Comparison of ENCODE assay signal across 18 cellular contexts in genomic region chr18:22839488-22839930, GRCh38.
A peak's percentile ranks its signal among the peaks of the same experiment; 100 is the strongest.
DNase-seq lines count a peak whose midpoint lies in the region; ATAC-seq and TF ChIP-seq lines count a peak whose summit lies in the region.
"Had no signal": no experiment of that assay in that cellular context is flagged by ENCODE, and none has a peak within 500 bp of the region (broad histone marks: within the 10 kb centered on the region; RNA-seq: fewer than 3 reads in every experiment).

No MANE protein-coding gene starts in this region.

- H3K36me3 Mint-ChIP-seq in Caco-2 (ENCODE audit: insufficient read depth, unreplicated experiment) (no peaks in the 10 kb centered on the region), memory B cell (peaks cover 2% of the 10 kb centered on the region), chondrocyte (ENCODE audit: low read depth) (no peaks in the 10 kb centered on the region)
- H3K36me3 Mint-ChIP-seq: activated naive CD4-positive, alpha-beta T cell treated with anti-CD3 and anti-CD28 coated beads, Interleukin-2, amount 10 ng/mL, durations not matched to agents 7 days and 5 days; naive thymus-derived CD8-positive, alpha-beta T cell had no signal

- intact Hi-C loops in Caco-2 (cut with micrococcal nuclease; ENCODE audit: unreplicated experiment): loop anchor here (1.0 to 2.0 kb wide), 2 partner anchors 8 to 93 kb away; partner anchors contain the start of gene RBBP8

- H3K27me3 ChIP-seq in Caco-2 (replicated peaks; ENCODE audit: control insufficient read depth, insufficient read depth, low read length) (no peaks in the 10 kb centered on the region), MM.1S (replicated peaks; ENCODE audit: insufficient read depth, low read length) (no peaks in the 10 kb centered on the region)
- H3K27me3 ChIP-seq: vagina had no signal

- peaks cover 21% of the 10 kb centered on the region for H3K4me1 Mint-ChIP-seq in Caco-2 (ENCODE audit: low read depth, unreplicated experiment)
- no peaks in the 10 kb centered on the region for H3K4me1 Mint-ChIP-seq in memory B cell
- H3K4me1 Mint-ChIP-seq in chondrocyte (ENCODE audit: low read depth): no peaks in the 10 kb centered on the region
- H3K4me1 Mint-ChIP-seq: activated CD4-positive, alpha-beta T cell treated with anti-CD3 and anti-CD28 coated beads, Interleukin-2, amount 10 ng/mL, durations not matched to agents 24 days and 14 days; activated naive CD4-positive, alpha-beta T cell treated with anti-CD3 and anti-CD28 coated beads, Interleukin-2, amount 10 ng/mL, durations not matched to agents 7 days and 5 days had no signal

- no peaks in the 10 kb centered on the region for H4K20me1 ChIP-seq in MM.1S (ENCODE audit: insufficient read depth, low read length)

- no TSS peak for BruUV-seq in Caco-2 (replicated peaks; lab: Mats Ljungman, UMichigan)

- H3K27ac ChIP-seq in MM.1S (ENCODE audit: low read length): no peak overlapping the region
- H3K27ac ChIP-seq: lower lobe of right lung, vagina had no signal

- no peak overlapping the region for H2AFZ ChIP-seq in MM.1S (ENCODE audit: low read length)

- H3K9ac ChIP-seq in MM.1S (ENCODE audit: low read length): no peak overlapping the region

- H3K27me3 Mint-ChIP-seq in Caco-2 (ENCODE audit: insufficient read depth, unreplicated experiment) (no peaks in the 10 kb centered on the region), memory B cell (no peaks in the 10 kb centered on the region), chondrocyte (ENCODE audit: low read depth) (peaks cover 5% of the 10 kb centered on the region)

- POLR2A ChIA-PET in Caco-2 (lab: Charles Lee): no interaction called here

- H3K27ac Mint-ChIP-seq in Caco-2 (ENCODE audit: unreplicated experiment): no peak overlapping the region
- no peak overlapping the region for H3K27ac Mint-ChIP-seq in memory B cell
- no peak overlapping the region for H3K27ac Mint-ChIP-seq in chondrocyte (ENCODE audit: unreplicated experiment)
- H3K27ac Mint-ChIP-seq: activated CD4-positive, alpha-beta T cell treated with anti-CD3 and anti-CD28 coated beads, Interleukin-2, amount 10 ng/mL, durations not matched to agents 24 days and 14 days; activated naive CD4-positive, alpha-beta T cell treated with anti-CD3 and anti-CD28 coated beads, Interleukin-2, amount 10 ng/mL, durations not matched to agents 7 days and 5 days; H9; naive thymus-derived CD8-positive, alpha-beta T cell had no signal

- H3K36me3 ChIP-seq in Caco-2 (ENCODE audit: control insufficient read depth, insufficient read depth, low read length): no peaks in the 10 kb centered on the region
- no peaks in the 10 kb centered on the region for H3K36me3 ChIP-seq in MM.1S (replicated peaks; ENCODE audit: insufficient read depth, low read length)
- H3K36me3 ChIP-seq: lower lobe of right lung, vagina had no signal

- H3K79me2 ChIP-seq in MM.1S (ENCODE audit: low read length): no peaks in the 10 kb centered on the region

- in situ Hi-C loops in G401 (cut with HindIII; ENCODE audit: low sequenced_read_pairs): no loop called here

- peak overlapping the region; percentile 53 for H3K4me2 ChIP-seq in MM.1S (ENCODE audit: low read depth, low read length)

- H3K4me1 ChIP-seq in Caco-2 (peaks cover 68% of the 10 kb centered on the region), MM.1S (ENCODE audit: low read length) (peaks cover 17% of the 10 kb centered on the region)
- H3K4me1 ChIP-seq: lower lobe of right lung, vagina had no signal

- CTCF ChIA-PET in Caco-2 (lab: Charles Lee): interaction anchor here (0.6 to 1.6 kb wide), 2 partner anchors 9 to 26 kb away, joined by 3 to 6 read pairs; no protein-coding TSS in a partner anchor

- H3F3A ChIP-seq in MM.1S (ENCODE audit: insufficient read depth, low read length): peaks cover 15% of the 10 kb centered on the region

- peak; percentile 53 to 70 for DNase-seq in Caco-2
- peak; percentile 41 for DNase-seq in MM.1S
- no peak for DNase-seq in memory B cell (ENCODE audit: low spot score in 2 of 2)
- DNase-seq in G401 (ENCODE audit: low spot score): no peak
- DNase-seq in OCI-M2 (lab: John Stamatoyannopoulos, UW; ENCODE audit: unreplicated experiment): no peak
- DNase-seq in chondrocyte (ENCODE audit: low spot score): no peak
- DNase-seq: H9; Kasumi-1; lower lobe of right lung; naive thymus-derived CD8-positive, alpha-beta T cell; NCI-H1105; NCI-H748 treated with DMSO at 0.1 percent for 48 hours had no signal

- H3K9me3 Mint-ChIP-seq in Caco-2 (ENCODE audit: unreplicated experiment): no peaks in the 10 kb centered on the region
- no peaks in the 10 kb centered on the region for H3K9me3 Mint-ChIP-seq in memory B cell
- H3K9me3 Mint-ChIP-seq in chondrocyte (ENCODE audit: low read depth): peaks cover 5% of the 10 kb centered on the region
- H3K9me3 Mint-ChIP-seq: activated CD4-positive, alpha-beta T cell treated with anti-CD3 and anti-CD28 coated beads, Interleukin-2, amount 10 ng/mL, durations not matched to agents 24 days and 14 days; activated naive CD4-positive, alpha-beta T cell treated with anti-CD3 and anti-CD28 coated beads, Interleukin-2, amount 10 ng/mL, durations not matched to agents 7 days and 5 days; H9; naive thymus-derived CD8-positive, alpha-beta T cell had no signal

- H3K4me3 ChIP-seq in Caco-2 (ENCODE audit: low read depth, low read length) (no peak overlapping the region), MM.1S (ENCODE audit: low read length) (no peak overlapping the region)
- H3K4me3 ChIP-seq: lower lobe of right lung, vagina had no signal

- TF ChIP-seq CTCF in Caco-2 (IDR thresholded peaks at IDR 0.05; ENCODE audit: insufficient read depth in 1 of 2, low read depth in 1 of 2, low read length in 1 of 2, severe bottlenecking in 1 of 2, unreplicated experiment in 1 of 2) (no peak), MM.1S (IDR thresholded peaks at IDR 0.05; ENCODE audit: low read length) (no peak), chondrocyte (IDR thresholded peaks at IDR 0.05) (no peak)

- ATAC-seq in GM19351 (IDR thresholded peaks at IDR 0.05; ENCODE audit: unreplicated experiment): peak; percentile 66
- ATAC-seq in memory B cell (ENCODE audit: low read depth): peak; percentile 39
- ATAC-seq in GM18868 (IDR thresholded peaks at IDR 0.05; ENCODE audit: unreplicated experiment): no peak
- ATAC-seq: naive thymus-derived CD8-positive, alpha-beta T cell; SK-N-SH treated with all-trans-retinoic acid at 6 μM for 48 hours had no signal

- H3K9me3 ChIP-seq in Caco-2 (no peaks in the 10 kb centered on the region), MM.1S (replicated peaks; ENCODE audit: insufficient read depth, low read length) (no peaks in the 10 kb centered on the region)
- H3K9me3 ChIP-seq: lower lobe of right lung, vagina had no signal

- H3K4me3 Mint-ChIP-seq in Caco-2 (ENCODE audit: unreplicated experiment) (no peak overlapping the region), memory B cell (no peak overlapping the region), chondrocyte (ENCODE audit: unreplicated experiment) (no peak overlapping the region)
- H3K4me3 Mint-ChIP-seq: activated CD4-positive, alpha-beta T cell treated with anti-CD3 and anti-CD28 coated beads, Interleukin-2, amount 10 ng/mL, durations not matched to agents 24 days and 14 days; activated naive CD4-positive, alpha-beta T cell treated with anti-CD3 and anti-CD28 coated beads, Interleukin-2, amount 10 ng/mL, durations not matched to agents 7 days and 5 days; H9; naive thymus-derived CD8-positive, alpha-beta T cell had no signal

- no peaks in the 10 kb centered on the region for H3K9me2 ChIP-seq in MM.1S (replicated peaks; ENCODE audit: insufficient read depth, low read length)

Comparison
In these comparisons a context has a peak if more than half of its experiments do, and no peak if none do; other contexts are left out.
1. DNase-seq: peak in Caco-2 (2 of 2) and MM.1S (single experiment); none in memory B cell (0 of 2), G401 (single experiment), OCI-M2 (single experiment) and chondrocyte (single experiment).